ENCODE assay signal across 12 cellular contexts in the genomic region with DNA sequence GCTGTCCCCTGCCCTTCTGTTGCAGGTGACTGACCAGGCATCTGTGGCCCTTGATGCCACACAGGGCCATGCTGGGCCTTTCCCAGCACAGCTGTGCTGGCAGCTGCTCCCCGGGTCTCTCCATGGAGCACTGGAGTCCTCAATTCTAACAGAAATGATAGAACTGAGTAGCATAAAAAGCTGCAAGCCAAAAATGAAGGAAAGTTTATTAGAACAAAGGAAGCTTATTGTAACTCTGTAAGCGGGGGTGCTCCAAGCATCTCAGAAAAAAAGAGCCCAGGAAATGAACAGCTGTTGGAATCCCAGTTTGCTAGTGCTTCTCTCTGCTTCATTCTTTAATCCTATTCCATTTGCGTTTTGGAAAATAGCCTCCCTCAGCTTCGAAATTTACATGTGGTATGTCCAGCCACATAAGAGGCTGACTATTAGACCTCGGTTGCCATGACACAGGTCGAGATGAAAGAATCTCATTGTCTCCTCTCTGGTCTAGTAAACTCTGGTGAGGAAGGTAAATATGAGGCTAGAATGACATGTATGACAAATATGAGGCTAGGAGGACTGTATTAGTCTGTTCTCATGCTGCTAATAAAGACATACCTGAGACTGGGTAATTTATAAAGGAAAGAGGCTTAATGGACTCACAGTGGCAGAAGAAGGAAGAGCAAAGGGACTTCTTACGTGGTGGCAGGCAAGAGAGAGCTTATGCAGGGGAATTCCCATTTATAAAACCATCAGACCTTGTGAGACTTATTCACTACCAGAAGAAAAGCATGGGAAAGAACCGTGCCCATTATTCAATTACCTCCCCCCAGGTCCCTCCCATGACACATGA. TPM values are rescaled to one million over a fixed set of nuclear protein-coding genes. Genes with fewer than 3 reads are reported as not detected.
A peak's percentile ranks its signal among the peaks of the same experiment; 100 is the strongest.
DNase-seq lines count a peak whose midpoint lies in the region; ATAC-seq lines count a peak whose summit lies in the region.
"Had no signal": no experiment of that assay in that cellular context is flagged by ENCODE, and none has a peak within 500 bp of the region (broad histone marks: within the 10 kb centered on the region; RNA-seq: fewer than 3 reads in every experiment).

No MANE protein-coding gene starts in this region.

- CTCF ChIA-PET in CD8-positive, alpha-beta memory T cell (lab: Charles Lee): no interaction called here

- no peak overlapping the region for H3K4me3 ChIP-seq in CD8-positive, alpha-beta memory T cell (ENCODE audit: low read length)
- H3K4me3 ChIP-seq: SK-N-MC, tibial artery had no signal

- ATAC-seq in GM19463 (IDR thresholded peaks at IDR 0.05; ENCODE audit: unreplicated experiment): peak; percentile 36
- peak; percentile 25 for ATAC-seq in left ventricle myocardium superior

- POLR2A ChIA-PET in CD8-positive, alpha-beta memory T cell (lab: Charles Lee): no interaction called here

- DNase-seq in NCI-H524 (lab: John Stamatoyannopoulos, UW) (peak; percentile 4 to 64), left ventricle myocardium superior (peak; percentile 38), superior temporal gyrus (ENCODE audit: extremely low spot score) (peak; percentile 28), NAMALWA (ENCODE audit: low spot score) (no peak), ecto neural progenitor cell (ENCODE audit: low spot score) (no peak)
- no peak for DNase-seq in CD8-positive, alpha-beta memory T cell
- DNase-seq: activated CD4-positive, alpha-beta memory T cell treated with anti-CD3 and anti-CD28 coated beads, Interleukin-2, amount 10 ng/mL, durations not matched to agents 7 days and 5 days; tibial artery had no signal

- H3K27me3 Mint-ChIP-seq in CD8-positive, alpha-beta memory T cell: peaks cover 0 to 3% of the 10 kb centered on the region in 2 donors
- H3K27me3 Mint-ChIP-seq: activated CD4-positive, alpha-beta memory T cell treated with anti-CD3 and anti-CD28 coated beads, Interleukin-2, amount 10 ng/mL, durations not matched to agents 7 days and 5 days had no signal

- no peaks in the 10 kb centered on the region for H3K4me1 ChIP-seq in CD8-positive, alpha-beta memory T cell (ENCODE audit: insufficient read depth, low read length)

- no peak overlapping the region for H3K27ac ChIP-seq in CD8-positive, alpha-beta memory T cell (ENCODE audit: low read depth, low read length)
- H3K27ac ChIP-seq: HL-60, SK-N-MC had no signal

- no peaks in the 10 kb centered on the region for H3K36me3 ChIP-seq in CD8-positive, alpha-beta memory T cell (ENCODE audit: insufficient read depth, low read length)

- no peaks in the 10 kb centered on the region for H3K27me3 ChIP-seq in CD8-positive, alpha-beta memory T cell (ENCODE audit: insufficient read depth, low read length, poor library complexity, severe bottlenecking)
- H3K27me3 ChIP-seq: tibial artery had no signal

- no peak overlapping the region for H3K4me3 Mint-ChIP-seq in CD8-positive, alpha-beta memory T cell
- H3K4me3 Mint-ChIP-seq: activated CD4-positive, alpha-beta memory T cell treated with anti-CD3 and anti-CD28 coated beads, Interleukin-2, amount 10 ng/mL, durations not matched to agents 7 days and 5 days; memory B cell had no signal

- H3K9me3 Mint-ChIP-seq in CD8-positive, alpha-beta memory T cell: peaks cover 0 to 5% (median 0%) of the 10 kb centered on the region in 5 donors
- H3K9me3 Mint-ChIP-seq: activated CD4-positive, alpha-beta memory T cell treated with anti-CD3 and anti-CD28 coated beads, Interleukin-2, amount 10 ng/mL, durations not matched to agents 7 days and 5 days had no signal

- H3K36me3 Mint-ChIP-seq in CD8-positive, alpha-beta memory T cell: no peaks in the 10 kb centered on the region
- H3K36me3 Mint-ChIP-seq: memory B cell had no signal

- no peaks in the 10 kb centered on the region for H3K4me1 Mint-ChIP-seq in CD8-positive, alpha-beta memory T cell
- H3K4me1 Mint-ChIP-seq: activated CD4-positive, alpha-beta memory T cell treated with anti-CD3 and anti-CD28 coated beads, Interleukin-2, amount 10 ng/mL, durations not matched to agents 7 days and 5 days had no signal

- intact Hi-C loops in left ventricle myocardium superior (cut with micrococcal nuclease): no loop called here

- no peaks in the 10 kb centered on the region for H3K9me3 ChIP-seq in CD8-positive, alpha-beta memory T cell (ENCODE audit: low read length)
- H3K9me3 ChIP-seq: tibial artery had no signal

- H3K27ac Mint-ChIP-seq in CD8-positive, alpha-beta memory T cell: no peak overlapping the region
- H3K27ac Mint-ChIP-seq: activated CD4-positive, alpha-beta memory T cell treated with anti-CD3 and anti-CD28 coated beads, Interleukin-2, amount 10 ng/mL, durations not matched to agents 7 days and 5 days; memory B cell had no signal

RNA-seq across cellular contexts. Expression of a gene that starts 23.7 kb away (rescaled TPM):
- 36.7 TPM for total RNA-seq in left ventricle myocardium superior
- total RNA-seq in CD8-positive, alpha-beta memory T cell: 1 to 10 TPM; 1.1 to 1.4 TPM
- polyA plus RNA-seq in CD8-positive, alpha-beta memory T cell: 3.0 TPM

RNA-seq across cellular contexts. Expression of a gene that starts 27.5 kb away (rescaled TPM):
- 1.0 TPM for total RNA-seq in left ventricle myocardium superior
- total RNA-seq in CD8-positive, alpha-beta memory T cell: not detected
- not detected for polyA plus RNA-seq in CD8-positive, alpha-beta memory T cell
- total RNA-seq: activated CD4-positive, alpha-beta memory T cell treated with anti-CD3 and anti-CD28 coated beads, Interleukin-2, amount 10 ng/mL, durations not matched to agents 7 days and 5 days had no signal

Comparison
In these comparisons a context has a peak if more than half of its experiments do, and no peak if none do; other contexts are left out.
1. DNase-seq: peak in NCI-H524 (2 of 2), left ventricle myocardium superior (single experiment) and superior temporal gyrus (single experiment); none in CD8-positive, alpha-beta memory T cell (0 of 5), NAMALWA (single experiment) and ecto neural progenitor cell (single experiment).
2. RNA of a gene that starts 23.7 kb away (total RNA-seq): 36.7 TPM in left ventricle myocardium superior (single experiment); 1.1 to 1.4 TPM in CD8-positive, alpha-beta memory T cell; every median in the first group is over 10 times any median in the second.